In the genomic region with DNA sequence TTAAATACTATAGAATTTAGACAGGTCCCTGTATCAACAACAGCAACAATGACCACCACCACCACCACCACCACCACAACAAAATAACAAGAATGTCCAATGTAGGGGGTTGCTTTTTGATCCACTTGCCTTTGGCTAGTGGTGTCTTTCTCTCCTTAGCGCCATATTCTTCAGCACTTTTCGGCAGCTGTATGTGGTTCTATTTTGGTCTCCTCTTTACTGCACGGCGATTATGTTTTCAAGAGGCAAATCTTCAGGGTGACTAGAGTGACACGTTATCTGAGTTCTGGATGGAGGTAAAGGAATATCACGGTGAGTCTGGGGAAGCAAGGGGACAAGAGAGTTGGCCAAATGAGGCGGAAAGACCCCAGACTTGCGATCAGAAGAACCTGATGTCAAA, we compare ENCODE assay signal across 14 cellular contexts. TPM values are rescaled to one million over a fixed set of nuclear protein-coding genes. Genes with fewer than 3 reads are reported as not detected.
DNase-seq lines count a peak whose midpoint lies in the region; ATAC-seq, FAIRE-seq and TF ChIP-seq lines count a peak whose summit lies in the region.
"Had no signal": no experiment of that assay in that cellular context is flagged by ENCODE, and none has a peak within 500 bp of the region (broad histone marks: within the 10 kb centered on the region; RNA-seq: fewer than 3 reads in every experiment).

No MANE protein-coding gene starts in this region.

- FAIRE-seq in GM12891 (lab: Jason Lieb, UNC): peak; percentile 65

- intact Hi-C loops in activated B cell treated with CpG ODN at 0.5 μM for 24 hours (cut with micrococcal nuclease) (loop anchor here (1.0 to 5.0 kb wide), 6 partner anchors 11 to 79 kb away; a partner anchor contains a TSS), left lung (cut with DNase I) (no loop called here), Calu3 (cut with micrococcal nuclease; ENCODE audit: unreplicated experiment) (no loop called here)

- H3K27me3 Mint-ChIP-seq in activated B cell treated with CpG ODN at 0.5 μM for 24 hours: no peaks in the 10 kb centered on the region
- no peaks in the 10 kb centered on the region for H3K27me3 Mint-ChIP-seq in naive B cell
- peaks cover 17% of the 10 kb centered on the region for H3K27me3 Mint-ChIP-seq in Calu3 (ENCODE audit: unreplicated experiment)

- H3K4me1 Mint-ChIP-seq in activated B cell treated with CpG ODN at 0.5 μM for 24 hours (peaks cover 91% of the 10 kb centered on the region), naive B cell (peaks cover 70 to 91% (median 89%) of the 10 kb centered on the region in 3 donors), Calu3 (ENCODE audit: low read depth, unreplicated experiment) (no peaks in the 10 kb centered on the region)

- TF ChIP-seq CTCF in activated B cell treated with CpG ODN at 0.5 μM for 24 hours (IDR thresholded peaks at IDR 0.05): no peak
- no peak for TF ChIP-seq CTCF in left lung (IDR thresholded peaks at IDR 0.05)
- no peak for TF ChIP-seq CTCF in Calu3 (IDR thresholded peaks at IDR 0.05; ENCODE audit: unreplicated experiment)

- H3K9me3 Mint-ChIP-seq in activated B cell treated with CpG ODN at 0.5 μM for 24 hours: no peaks in the 10 kb centered on the region
- peaks cover 0 to 3% (median 0%) of the 10 kb centered on the region in 7 donors for H3K9me3 Mint-ChIP-seq in naive B cell
- H3K9me3 Mint-ChIP-seq in Calu3 (ENCODE audit: low read depth, unreplicated experiment): no peaks in the 10 kb centered on the region

- H3K4me1 ChIP-seq in BLaER1 treated with 17β-estradiol and CSF1 and Interleukin-3, amounts not matched to agents 10 nM and 100 nM: peaks cover 29 to 73% (median 40%) of the 10 kb centered on the region in 10 experiments
- H3K4me1 ChIP-seq in left lung: peaks cover 0 to 22% of the 10 kb centered on the region in 2 donors

- peak overlapping the region; percentile 58 to 92 (median 82) for H3K4me2 ChIP-seq in BLaER1 treated with 17β-estradiol and CSF1 and Interleukin-3, amounts not matched to agents 10 nM and 100 nM

- ATAC-seq in activated B cell treated with CpG ODN at 0.5 μM for 24 hours (ENCODE audit: low read depth) (peak; percentile 23), naive B cell (ENCODE audit: low read depth in 2 of 2) (peak; percentile 11), GM18517 (IDR thresholded peaks at IDR 0.05; ENCODE audit: unreplicated experiment) (no peak), left lung (no peak)

- H4K20me1 ChIP-seq in BLaER1 treated with 17β-estradiol and CSF1 and Interleukin-3, amounts not matched to agents 10 nM and 100 nM: peaks cover 0 to 32% (median 0%) of the 10 kb centered on the region in 11 experiments; a peak in 5 of 22 replicates

- H3K27ac ChIP-seq in BLaER1 treated with 17β-estradiol and CSF1 and Interleukin-3, amounts not matched to agents 10 nM and 100 nM: peak overlapping the region in 10 of 11 experiments; percentile 31 to 90 (median 81); a peak in 19 of 22 replicates
- H3K27ac ChIP-seq in left lung: peak overlapping the region in 1 of 2 donors; percentile 66

- peak overlapping the region; percentile 97 for H3K27ac Mint-ChIP-seq in activated B cell treated with CpG ODN at 0.5 μM for 24 hours
- H3K27ac Mint-ChIP-seq in naive B cell: peak overlapping the region; percentile 78 to 95 (median 95)
- no peak overlapping the region for H3K27ac Mint-ChIP-seq in Calu3 (ENCODE audit: unreplicated experiment)

- peak overlapping the region in 6 of 11 experiments; percentile 65 to 74 (median 70); a peak in 12 of 22 replicates for H3K9ac ChIP-seq in BLaER1 treated with 17β-estradiol and CSF1 and Interleukin-3, amounts not matched to agents 10 nM and 100 nM

- no peaks in the 10 kb centered on the region for H3K27me3 ChIP-seq in BLaER1 treated with 17β-estradiol and CSF1 and Interleukin-3, amounts not matched to agents 10 nM and 100 nM
- H3K27me3 ChIP-seq in left lung: no peaks in the 10 kb centered on the region

- CTCF ChIA-PET in activated B cell treated with CpG ODN at 0.5 μM for 24 hours (lab: Charles Lee) (interaction anchor here (0.7 to 1.1 kb wide), 2 partner anchors 78 to 137 kb away, joined by 3 read pairs; no protein-coding TSS in a partner anchor), Calu3 (lab: Charles Lee) (interaction anchor here (0.6 to 1.0 kb wide), 2 partner anchors 9 to 251 kb away, joined by 3 read pairs; no protein-coding TSS in a partner anchor)

- H3K9me3 ChIP-seq in BLaER1 treated with 17β-estradiol and CSF1 and Interleukin-3, amounts not matched to agents 10 nM and 100 nM (replicated peaks in 1 of 11): peaks cover 0 to 30% (median 16%) of the 10 kb centered on the region in 11 experiments; a peak in 13 of 22 replicates
- no peaks in the 10 kb centered on the region for H3K9me3 ChIP-seq in left lung
- H3K9me3 ChIP-seq: prostate gland had no signal

- POLR2A ChIA-PET in activated B cell treated with CpG ODN at 0.5 μM for 24 hours (lab: Charles Lee): interaction anchor here (0.6 to 1.9 kb wide), 30 partner anchors 8 to 674 kb away, joined by 3 to 23 read pairs (median 5); a partner anchor contains a TSS

- H3K4me3 Mint-ChIP-seq in activated B cell treated with CpG ODN at 0.5 μM for 24 hours (peak overlapping the region; percentile 70), naive B cell (peak overlapping the region; percentile 51 to 87 (median 72)), Calu3 (ENCODE audit: low read depth, unreplicated experiment) (no peak overlapping the region)

- H3K4me3 ChIP-seq in BLaER1 treated with 17β-estradiol and CSF1 and Interleukin-3, amounts not matched to agents 10 nM and 100 nM: 0 out of 20 replicates have a peak overlapping the region, but pooled peaks of 2 of the 10 experiments have one; percentile 8 to 21
- H3K4me3 ChIP-seq in left lung: no peak overlapping the region
- H3K4me3 ChIP-seq: prostate gland had no signal

- TF ChIP-seq POLR2A in GM12891 (IDR thresholded peaks at IDR 0.05; ENCODE audit: low read depth, low read length): no peak

- H3K36me3 Mint-ChIP-seq in activated B cell treated with CpG ODN at 0.5 μM for 24 hours (ENCODE audit: low read depth): peaks cover 45% of the 10 kb centered on the region
- H3K36me3 Mint-ChIP-seq in naive B cell: peaks cover 17 to 36% of the 10 kb centered on the region in 2 donors
- no peaks in the 10 kb centered on the region for H3K36me3 Mint-ChIP-seq in Calu3 (ENCODE audit: insufficient read depth, unreplicated experiment)

- DNase-seq in GM12891 (ENCODE audit: insufficient read length, low spot score): no peak
- DNase-seq in activated B cell treated with CpG ODN at 0.5 μM for 24 hours: no peak
- no peak for DNase-seq in naive B cell
- DNase-seq in left lung: no peak
- no peak for DNase-seq in Calu3
- no peak for DNase-seq in NCI-H1105 (lab: John Stamatoyannopoulos, UW)
- DNase-seq: C1 segment of cervical spinal cord; cortex of kidney; HCEC 1CT; NCI-H226; stimulated activated CD4-positive, alpha-beta T cell treated with anti-CD3 and anti-CD28 coated beads, Interleukin-1b, Interleukin-23, amount 100 ng/mL, for 48 hours had no signal

- peaks cover 37 to 88% (median 72%) of the 10 kb centered on the region in 11 experiments for H3K36me3 ChIP-seq in BLaER1 treated with 17β-estradiol and CSF1 and Interleukin-3, amounts not matched to agents 10 nM and 100 nM
- H3K36me3 ChIP-seq in left lung: peaks cover 0 to 3% of the 10 kb centered on the region in 2 donors
- H3K36me3 ChIP-seq: prostate gland had no signal

- no TSS peak for BruUV-seq in Calu3 (replicated peaks; lab: Mats Ljungman, UMichigan)

TF ChIP-seq in GM12891, 5 proteins besides CTCF, POLR2A, EP300 and RAD21:
- TF ChIP-seq PAX5 (IDR thresholded peaks at IDR 0.05; ENCODE audit: insufficient read depth, low read length, severe bottlenecking) (no peak), SPI1 (IDR thresholded peaks at IDR 0.05; ENCODE audit: low read depth, low read length) (no peak), TAF1 (IDR thresholded peaks at IDR 0.05; ENCODE audit: low read depth, low read length) (no peak), POLR2AphosphoS5 (IDR thresholded peaks at IDR 0.05; ENCODE audit: low read depth, low read length) (no peak), POU2F2 (IDR thresholded peaks at IDR 0.05; ENCODE audit: low read depth, low read length) (no peak)

RNA-seq across cellular contexts. Expression of a gene that starts 56.1 kb away (rescaled TPM):
- polyA plus RNA-seq in GM12891 (2012; ENCODE audit: low read depth, missing spikeins): 85.5 TPM
- total RNA-seq in activated B cell treated with CpG ODN at 0.5 μM for 24 hours (294 and 328 TPM in 2 replicates), left lung (100 to 1,000 TPM in 1 of 2 donors, 10 to 100 TPM in 1; 49.9 to 132 TPM), Calu3 (2022) (14.4 and 20.4 TPM in 2 replicates)
- polyA plus RNA-seq in naive B cell (ENCODE audit: low read depth in 6 of 6): 100 to 1,000 TPM; 210 to 330 (median 253) TPM

Comparison
In these comparisons a context has a peak if more than half of its experiments do, and no peak if none do; other contexts are left out.
1. ATAC-seq: peak in activated B cell treated with CpG ODN at 0.5 μM for 24 hours (single experiment) and naive B cell (2 of 2); none in GM18517 (single experiment) and left lung (single experiment).